In genomic region chr13:98338312-98338711, GRCh38 we compare ENCODE assay signal across 24 cellular contexts.
"Had no signal": no experiment of that assay in that cellular context is flagged by ENCODE, and none has a peak within 500 bp of the region (broad histone marks: within the 10 kb centered on the region; RNA-seq: fewer than 3 reads in every experiment).

No MANE protein-coding gene starts in this region.

- H3K9me3 Mint-ChIP-seq: activated naive CD4-positive, alpha-beta T cell treated with anti-CD3 and anti-CD28 coated beads, Interleukin-2, amount 50 U/mL, for 24 hours had no signal

- DNase-seq: activated CD4-positive, alpha-beta T cell treated with anti-CD3 and anti-CD28 coated beads for 48 hours; activated CD4-positive, alpha-beta T cell treated with anti-CD3 and anti-CD28 coated beads, Interleukin-2, amount 50 U/mL, for 4 hours; activated CD4-positive, CD25-positive, alpha-beta regulatory T cell treated with anti-CD3 and anti-CD28 coated beads, Interleukin-2, amount 50 U/mL, for 72 hours; activated CD8-positive, alpha-beta memory T cell treated with anti-CD3 and anti-CD28 coated beads, Interleukin-2, amount 50 U/mL, for 48 hours; activated CD8-positive, alpha-beta T cell treated with anti-CD3 and anti-CD28 coated beads, Interleukin-2, amount 10 ng/mL, durations not matched to agents 7 days and 5 days; activated naive CD4-positive, alpha-beta T cell; activated T-cell treated with anti-CD3 and anti-CD28 coated beads, Interleukin-2, amount 50 U/mL, for 1 hour; aorta; MG63; MV-4-11; NCI-H1092 treated with DMSO at 0.1 percent for 48 hours; NCI-H1417 treated with DMSO at 0.1 percent for 48 hours; NCI-H1694; NCI-H2029 treated with DMSO at 0.1 percent for 48 hours; NCI-H446; NCI-H524; Peyer's patch; Right ventricle myocardium superior; SJCRH30; SW 1271 had no signal

- H3K36me3 ChIP-seq: MG63, Peyer's patch, SJCRH30 had no signal

- H3K4me2 ChIP-seq: KMS-11 had no signal

- H3K27ac Mint-ChIP-seq: activated CD8-positive, alpha-beta T cell treated with anti-CD3 and anti-CD28 coated beads, Interleukin-2, amount 10 ng/mL, durations not matched to agents 7 days and 5 days; activated naive CD4-positive, alpha-beta T cell treated with anti-CD3 and anti-CD28 coated beads, Interleukin-2, amount 50 U/mL, for 24 hours had no signal

- H3K27ac ChIP-seq: KMS-11, Peyer's patch, RWPE1, SJCRH30 had no signal

- H3K27me3 ChIP-seq: MG63, Peyer's patch, SJCRH30 had no signal

- H3K9ac ChIP-seq: KMS-11 had no signal

- H3K4me3 Mint-ChIP-seq: activated CD8-positive, alpha-beta T cell treated with anti-CD3 and anti-CD28 coated beads, Interleukin-2, amount 10 ng/mL, durations not matched to agents 7 days and 5 days; activated naive CD4-positive, alpha-beta T cell treated with anti-CD3 and anti-CD28 coated beads, Interleukin-2, amount 50 U/mL, for 24 hours; brain had no signal

- H3K4me3 ChIP-seq: MG63, Peyer's patch, SJCRH30 had no signal

- H3K4me1 ChIP-seq: Peyer's patch had no signal

- H3K9me3 ChIP-seq: MG63, Peyer's patch, SJCRH30 had no signal

- H3K4me1 Mint-ChIP-seq: activated naive CD4-positive, alpha-beta T cell treated with anti-CD3 and anti-CD28 coated beads, Interleukin-2, amount 50 U/mL, for 24 hours had no signal
